ENCODE assay signal across 11 cellular contexts in genomic region chr14:31668348-31668747, GRCh38.
"Had no signal": no experiment of that assay in that cellular context is flagged by ENCODE, and none has a peak within 500 bp of the region (broad histone marks: within the 10 kb centered on the region; RNA-seq: fewer than 3 reads in every experiment).

No MANE protein-coding gene starts in this region.

- H3K9ac ChIP-seq: GM23248 had no signal

- H3K36me3 ChIP-seq: HAP-1 had no signal

- FAIRE-seq: H1, H54 had no signal

- ATAC-seq: GM23338, HCT116 had no signal

- H3K4me3 ChIP-seq: GM23248, GM23338, HAP-1 had no signal

- H3K27ac ChIP-seq: GM23248 had no signal

- H2AFZ ChIP-seq: GM23248, GM23338 had no signal

- H3K4me2 ChIP-seq: GM23338 had no signal

- H3K9me3 ChIP-seq: HAP-1 had no signal

- DNase-seq: GM23248, GOT3, H7, H9, HCEC 1CT, HFFc6 had no signal

- H3K4me1 ChIP-seq: HAP-1 had no signal
